1 cellular context compared by ENCODE assay signal in the genomic region with DNA sequence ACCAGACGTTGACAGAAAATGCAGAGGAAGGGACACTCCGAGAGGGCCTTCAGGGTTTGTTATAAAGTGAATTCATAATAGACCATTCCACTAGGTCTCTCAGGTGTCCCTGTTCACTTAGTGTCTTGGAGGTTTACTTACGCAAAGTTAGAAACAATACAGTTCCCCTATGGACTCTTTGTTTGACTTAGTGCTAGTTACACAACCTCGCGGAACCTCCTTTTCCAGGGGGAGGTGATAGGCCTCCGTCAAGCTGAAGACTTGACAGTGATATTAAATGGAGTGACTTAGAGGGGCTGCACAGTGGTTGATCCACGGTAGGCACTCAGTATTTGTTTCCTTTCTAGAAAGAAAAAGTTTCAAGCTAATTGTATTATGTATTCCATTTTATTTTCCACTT.
TF ChIP-seq lines count a peak whose summit lies in the region.

No MANE protein-coding gene starts in this region.

TF ChIP-seq in HepG2, 621 proteins besides CTCF, POLR2A, EP300 and RAD21 (continued from another document and continues in another):
- no peak for TF ChIP-seq NCOA5 (CRISPR knock-in tag; IDR thresholded peaks at IDR 0.05)
- no peak for TF ChIP-seq ZFY (CRISPR knock-in tag; IDR thresholded peaks at IDR 0.05)
- TF ChIP-seq, protein P1, sequence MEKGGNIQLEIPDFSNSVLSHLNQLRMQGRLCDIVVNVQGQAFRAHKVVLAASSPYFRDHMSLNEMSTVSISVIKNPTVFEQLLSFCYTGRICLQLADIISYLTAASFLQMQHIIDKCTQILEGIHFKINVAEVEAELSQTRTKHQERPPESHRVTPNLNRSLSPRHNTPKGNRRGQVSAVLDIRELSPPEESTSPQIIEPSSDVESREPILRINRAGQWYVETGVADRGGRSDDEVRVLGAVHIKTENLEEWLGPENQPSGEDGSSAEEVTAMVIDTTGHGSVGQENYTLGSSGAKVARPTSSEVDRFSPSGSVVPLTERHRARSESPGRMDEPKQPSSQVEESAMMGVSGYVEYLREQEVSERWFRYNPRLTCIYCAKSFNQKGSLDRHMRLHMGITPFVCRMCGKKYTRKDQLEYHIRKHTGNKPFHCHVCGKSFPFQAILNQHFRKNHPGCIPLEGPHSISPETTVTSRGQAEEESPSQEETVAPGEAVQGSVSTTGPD (CRISPR knock-in tag; IDR thresholded peaks at IDR 0.05), result no peak
- TF ChIP-seq PHF5A (CRISPR knock-in tag; IDR thresholded peaks at IDR 0.05; ENCODE audit: low read depth, unreplicated experiment), result no peak
- TF ChIP-seq ZNF737 (CRISPR knock-in tag; IDR thresholded peaks at IDR 0.05; ENCODE audit: borderline replicate concordance), result no peak
- TF ChIP-seq ZNF510 (CRISPR knock-in tag; IDR thresholded peaks at IDR 0.05; ENCODE audit: low read depth), result no peak
- TF ChIP-seq SNRNP70 (IDR thresholded peaks at IDR 0.05; ENCODE audit: low read depth, low read length), result no peak
- no peak for TF ChIP-seq ZNF616 (CRISPR knock-in tag; IDR thresholded peaks at IDR 0.05; ENCODE audit: low read depth)
- TF ChIP-seq NFIB (CRISPR knock-in tag; IDR thresholded peaks at IDR 0.05; ENCODE audit: borderline replicate concordance), result no peak
- TF ChIP-seq ZNF562 (CRISPR knock-in tag; IDR thresholded peaks at IDR 0.05; ENCODE audit: borderline replicate concordance), result no peak
- 0 out of 2 replicates have a peak, but pooled peaks have one; percentile 45 for TF ChIP-seq SOX13 (IDR thresholded peaks at IDR 0.05)
- TF ChIP-seq SOX13 (CRISPR knock-in tag; conservative IDR thresholded peaks at IDR 0.05 in 1 of 2, IDR thresholded peaks at IDR 0.05 in 1 of 2), result peak in 1 of 2 experiments; percentile 86; a peak in 2 of 4 replicates
- no peak for TF ChIP-seq ZBTB38 (CRISPR knock-in tag; IDR thresholded peaks at IDR 0.05)
- TF ChIP-seq ZBTB21 (CRISPR knock-in tag; IDR thresholded peaks at IDR 0.05), result no peak
- no peak for TF ChIP-seq HCFC1 (IDR thresholded peaks at IDR 0.05; ENCODE audit: low read depth, low read length)
- TF ChIP-seq HNRNPK (IDR thresholded peaks at IDR 0.05; ENCODE audit: low read depth, low read length, poor library complexity, severe bottlenecking), result no peak
- TF ChIP-seq ZSCAN25 (CRISPR knock-in tag; IDR thresholded peaks at IDR 0.05), result no peak
- no peak for TF ChIP-seq ZNF550 (CRISPR knock-in tag; IDR thresholded peaks at IDR 0.05; ENCODE audit: borderline replicate concordance)
- TF ChIP-seq RBFOX2 (IDR thresholded peaks at IDR 0.05; ENCODE audit: low read depth, low read length), result no peak
- 0 out of 2 replicates have a peak, but pooled peaks have one; percentile 34 for TF ChIP-seq TGIF2 (CRISPR knock-in tag; IDR thresholded peaks at IDR 0.05)
- TF ChIP-seq, protein P2, sequence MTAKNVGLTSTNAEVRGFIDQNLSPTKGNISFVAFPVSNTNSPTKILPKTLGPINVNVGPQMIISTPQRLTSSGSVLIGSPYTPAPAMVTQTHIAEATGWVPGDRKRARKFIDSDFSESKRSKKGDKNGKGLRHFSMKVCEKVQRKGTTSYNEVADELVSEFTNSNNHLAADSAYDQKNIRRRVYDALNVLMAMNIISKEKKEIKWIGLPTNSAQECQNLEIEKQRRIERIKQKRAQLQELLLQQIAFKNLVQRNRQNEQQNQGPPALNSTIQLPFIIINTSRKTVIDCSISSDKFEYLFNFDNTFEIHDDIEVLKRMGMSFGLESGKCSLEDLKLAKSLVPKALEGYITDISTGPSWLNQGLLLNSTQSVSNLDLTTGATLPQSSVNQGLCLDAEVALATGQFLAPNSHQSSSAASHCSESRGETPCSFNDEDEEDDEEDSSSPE (CRISPR knock-in tag; IDR thresholded peaks at IDR 0.05), result no peak
- 0 out of 2 replicates have a peak, but pooled peaks have one; percentile 28 for TF ChIP-seq HNF4A (CRISPR knock-in tag; IDR thresholded peaks at IDR 0.05)
- no peak for TF ChIP-seq ISL2 (CRISPR knock-in tag; IDR thresholded peaks at IDR 0.05)
- TF ChIP-seq, protein P3, sequence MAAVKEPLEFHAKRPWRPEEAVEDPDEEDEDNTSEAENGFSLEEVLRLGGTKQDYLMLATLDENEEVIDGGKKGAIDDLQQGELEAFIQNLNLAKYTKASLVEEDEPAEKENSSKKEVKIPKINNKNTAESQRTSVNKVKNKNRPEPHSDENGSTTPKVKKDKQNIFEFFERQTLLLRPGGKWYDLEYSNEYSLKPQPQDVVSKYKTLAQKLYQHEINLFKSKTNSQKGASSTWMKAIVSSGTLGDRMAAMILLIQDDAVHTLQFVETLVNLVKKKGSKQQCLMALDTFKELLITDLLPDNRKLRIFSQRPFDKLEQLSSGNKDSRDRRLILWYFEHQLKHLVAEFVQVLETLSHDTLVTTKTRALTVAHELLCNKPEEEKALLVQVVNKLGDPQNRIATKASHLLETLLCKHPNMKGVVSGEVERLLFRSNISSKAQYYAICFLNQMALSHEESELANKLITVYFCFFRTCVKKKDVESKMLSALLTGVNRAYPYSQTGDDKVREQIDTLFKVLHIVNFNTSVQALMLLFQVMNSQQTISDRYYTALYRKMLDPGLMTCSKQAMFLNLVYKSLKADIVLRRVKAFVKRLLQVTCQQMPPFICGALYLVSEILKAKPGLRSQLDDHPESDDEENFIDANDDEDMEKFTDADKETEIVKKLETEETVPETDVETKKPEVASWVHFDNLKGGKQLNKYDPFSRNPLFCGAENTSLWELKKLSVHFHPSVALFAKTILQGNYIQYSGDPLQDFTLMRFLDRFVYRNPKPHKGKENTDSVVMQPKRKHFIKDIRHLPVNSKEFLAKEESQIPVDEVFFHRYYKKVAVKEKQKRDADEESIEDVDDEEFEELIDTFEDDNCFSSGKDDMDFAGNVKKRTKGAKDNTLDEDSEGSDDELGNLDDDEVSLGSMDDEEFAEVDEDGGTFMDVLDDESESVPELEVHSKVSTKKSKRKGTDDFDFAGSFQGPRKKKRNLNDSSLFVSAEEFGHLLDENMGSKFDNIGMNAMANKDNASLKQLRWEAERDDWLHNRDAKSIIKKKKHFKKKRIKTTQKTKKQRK (IDR thresholded peaks at IDR 0.05; ENCODE audit: low read length), result no peak
- no peak for TF ChIP-seq SMARCE1 (IDR thresholded peaks at IDR 0.05; ENCODE audit: borderline replicate concordance)
- no peak for TF ChIP-seq ZNF530 (CRISPR knock-in tag; IDR thresholded peaks at IDR 0.05; ENCODE audit: low read depth)
- TF ChIP-seq, protein P4, sequence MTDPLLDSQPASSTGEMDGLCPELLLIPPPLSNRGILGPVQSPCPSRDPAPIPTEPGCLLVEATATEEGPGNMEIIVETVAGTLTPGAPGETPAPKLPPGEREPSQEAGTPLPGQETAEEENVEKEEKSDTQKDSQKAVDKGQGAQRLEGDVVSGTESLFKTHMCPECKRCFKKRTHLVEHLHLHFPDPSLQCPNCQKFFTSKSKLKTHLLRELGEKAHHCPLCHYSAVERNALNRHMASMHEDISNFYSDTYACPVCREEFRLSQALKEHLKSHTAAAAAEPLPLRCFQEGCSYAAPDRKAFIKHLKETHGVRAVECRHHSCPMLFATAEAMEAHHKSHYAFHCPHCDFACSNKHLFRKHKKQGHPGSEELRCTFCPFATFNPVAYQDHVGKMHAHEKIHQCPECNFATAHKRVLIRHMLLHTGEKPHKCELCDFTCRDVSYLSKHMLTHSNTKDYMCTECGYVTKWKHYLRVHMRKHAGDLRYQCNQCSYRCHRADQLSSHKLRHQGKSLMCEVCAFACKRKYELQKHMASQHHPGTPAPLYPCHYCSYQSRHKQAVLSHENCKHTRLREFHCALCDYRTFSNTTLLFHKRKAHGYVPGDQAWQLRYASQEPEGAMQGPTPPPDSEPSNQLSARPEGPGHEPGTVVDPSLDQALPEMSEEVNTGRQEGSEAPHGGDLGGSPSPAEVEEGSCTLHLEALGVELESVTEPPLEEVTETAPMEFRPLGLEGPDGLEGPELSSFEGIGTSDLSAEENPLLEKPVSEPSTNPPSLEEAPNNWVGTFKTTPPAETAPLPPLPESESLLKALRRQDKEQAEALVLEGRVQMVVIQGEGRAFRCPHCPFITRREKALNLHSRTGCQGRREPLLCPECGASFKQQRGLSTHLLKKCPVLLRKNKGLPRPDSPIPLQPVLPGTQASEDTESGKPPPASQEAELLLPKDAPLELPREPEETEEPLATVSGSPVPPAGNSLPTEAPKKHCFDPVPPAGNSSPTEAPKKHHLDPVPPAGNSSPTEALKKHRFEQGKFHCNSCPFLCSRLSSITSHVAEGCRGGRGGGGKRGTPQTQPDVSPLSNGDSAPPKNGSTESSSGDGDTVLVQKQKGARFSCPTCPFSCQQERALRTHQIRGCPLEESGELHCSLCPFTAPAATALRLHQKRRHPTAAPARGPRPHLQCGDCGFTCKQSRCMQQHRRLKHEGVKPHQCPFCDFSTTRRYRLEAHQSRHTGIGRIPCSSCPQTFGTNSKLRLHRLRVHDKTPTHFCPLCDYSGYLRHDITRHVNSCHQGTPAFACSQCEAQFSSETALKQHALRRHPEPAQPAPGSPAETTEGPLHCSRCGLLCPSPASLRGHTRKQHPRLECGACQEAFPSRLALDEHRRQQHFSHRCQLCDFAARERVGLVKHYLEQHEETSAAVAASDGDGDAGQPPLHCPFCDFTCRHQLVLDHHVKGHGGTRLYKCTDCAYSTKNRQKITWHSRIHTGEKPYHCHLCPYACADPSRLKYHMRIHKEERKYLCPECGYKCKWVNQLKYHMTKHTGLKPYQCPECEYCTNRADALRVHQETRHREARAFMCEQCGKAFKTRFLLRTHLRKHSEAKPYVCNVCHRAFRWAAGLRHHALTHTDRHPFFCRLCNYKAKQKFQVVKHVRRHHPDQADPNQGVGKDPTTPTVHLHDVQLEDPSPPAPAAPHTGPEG (CRISPR knock-in tag; IDR thresholded peaks at IDR 0.05), result no peak
- TF ChIP-seq, protein P5, sequence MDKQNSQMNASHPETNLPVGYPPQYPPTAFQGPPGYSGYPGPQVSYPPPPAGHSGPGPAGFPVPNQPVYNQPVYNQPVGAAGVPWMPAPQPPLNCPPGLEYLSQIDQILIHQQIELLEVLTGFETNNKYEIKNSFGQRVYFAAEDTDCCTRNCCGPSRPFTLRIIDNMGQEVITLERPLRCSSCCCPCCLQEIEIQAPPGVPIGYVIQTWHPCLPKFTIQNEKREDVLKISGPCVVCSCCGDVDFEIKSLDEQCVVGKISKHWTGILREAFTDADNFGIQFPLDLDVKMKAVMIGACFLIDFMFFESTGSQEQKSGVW (CRISPR knock-in tag; IDR thresholded peaks at IDR 0.05; ENCODE audit: borderline replicate concordance), result no peak
- TF ChIP-seq ZNF570 (CRISPR knock-in tag; IDR thresholded peaks at IDR 0.05; ENCODE audit: borderline replicate concordance), result no peak
- no peak for TF ChIP-seq ZNF136 (CRISPR knock-in tag; IDR thresholded peaks at IDR 0.05; ENCODE audit: low read depth)
- TF ChIP-seq, protein P6, sequence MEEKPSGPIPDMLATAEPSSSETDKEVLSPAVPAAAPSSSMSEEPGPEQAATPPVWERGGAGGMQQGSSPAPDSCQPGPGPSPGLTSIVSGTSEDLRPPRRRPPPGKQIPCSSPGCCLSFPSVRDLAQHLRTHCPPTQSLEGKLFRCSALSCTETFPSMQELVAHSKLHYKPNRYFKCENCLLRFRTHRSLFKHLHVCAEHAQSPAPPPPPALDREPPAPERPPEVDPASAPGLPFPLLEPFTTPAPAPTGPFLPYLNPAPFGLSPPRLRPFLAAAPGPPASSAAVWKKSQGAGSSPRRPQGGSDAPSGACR (CRISPR knock-in tag; IDR thresholded peaks at IDR 0.05), result no peak
- TF ChIP-seq ZSCAN30 (CRISPR knock-in tag; IDR thresholded peaks at IDR 0.05), result no peak
- no peak for TF ChIP-seq ZNF891 (CRISPR knock-in tag; IDR thresholded peaks at IDR 0.05)
- TF ChIP-seq, protein P7, sequence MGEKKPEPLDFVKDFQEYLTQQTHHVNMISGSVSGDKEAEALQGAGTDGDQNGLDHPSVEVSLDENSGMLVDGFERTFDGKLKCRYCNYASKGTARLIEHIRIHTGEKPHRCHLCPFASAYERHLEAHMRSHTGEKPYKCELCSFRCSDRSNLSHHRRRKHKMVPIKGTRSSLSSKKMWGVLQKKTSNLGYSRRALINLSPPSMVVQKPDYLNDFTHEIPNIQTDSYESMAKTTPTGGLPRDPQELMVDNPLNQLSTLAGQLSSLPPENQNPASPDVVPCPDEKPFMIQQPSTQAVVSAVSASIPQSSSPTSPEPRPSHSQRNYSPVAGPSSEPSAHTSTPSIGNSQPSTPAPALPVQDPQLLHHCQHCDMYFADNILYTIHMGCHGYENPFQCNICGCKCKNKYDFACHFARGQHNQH (CRISPR knock-in tag; IDR thresholded peaks at IDR 0.05), result no peak
- TF ChIP-seq, protein P8, sequence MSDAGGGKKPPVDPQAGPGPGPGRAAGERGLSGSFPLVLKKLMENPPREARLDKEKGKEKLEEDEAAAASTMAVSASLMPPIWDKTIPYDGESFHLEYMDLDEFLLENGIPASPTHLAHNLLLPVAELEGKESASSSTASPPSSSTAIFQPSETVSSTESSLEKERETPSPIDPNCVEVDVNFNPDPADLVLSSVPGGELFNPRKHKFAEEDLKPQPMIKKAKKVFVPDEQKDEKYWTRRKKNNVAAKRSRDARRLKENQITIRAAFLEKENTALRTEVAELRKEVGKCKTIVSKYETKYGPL (CRISPR knock-in tag; IDR thresholded peaks at IDR 0.05), result peak; percentile 82; the same call in 1 of the 2 replicates
- no peak for TF ChIP-seq CC2D1A (CRISPR knock-in tag; IDR thresholded peaks at IDR 0.05)
- TF ChIP-seq ZNF121 (CRISPR knock-in tag; IDR thresholded peaks at IDR 0.05), result no peak
- TF ChIP-seq, protein P9, sequence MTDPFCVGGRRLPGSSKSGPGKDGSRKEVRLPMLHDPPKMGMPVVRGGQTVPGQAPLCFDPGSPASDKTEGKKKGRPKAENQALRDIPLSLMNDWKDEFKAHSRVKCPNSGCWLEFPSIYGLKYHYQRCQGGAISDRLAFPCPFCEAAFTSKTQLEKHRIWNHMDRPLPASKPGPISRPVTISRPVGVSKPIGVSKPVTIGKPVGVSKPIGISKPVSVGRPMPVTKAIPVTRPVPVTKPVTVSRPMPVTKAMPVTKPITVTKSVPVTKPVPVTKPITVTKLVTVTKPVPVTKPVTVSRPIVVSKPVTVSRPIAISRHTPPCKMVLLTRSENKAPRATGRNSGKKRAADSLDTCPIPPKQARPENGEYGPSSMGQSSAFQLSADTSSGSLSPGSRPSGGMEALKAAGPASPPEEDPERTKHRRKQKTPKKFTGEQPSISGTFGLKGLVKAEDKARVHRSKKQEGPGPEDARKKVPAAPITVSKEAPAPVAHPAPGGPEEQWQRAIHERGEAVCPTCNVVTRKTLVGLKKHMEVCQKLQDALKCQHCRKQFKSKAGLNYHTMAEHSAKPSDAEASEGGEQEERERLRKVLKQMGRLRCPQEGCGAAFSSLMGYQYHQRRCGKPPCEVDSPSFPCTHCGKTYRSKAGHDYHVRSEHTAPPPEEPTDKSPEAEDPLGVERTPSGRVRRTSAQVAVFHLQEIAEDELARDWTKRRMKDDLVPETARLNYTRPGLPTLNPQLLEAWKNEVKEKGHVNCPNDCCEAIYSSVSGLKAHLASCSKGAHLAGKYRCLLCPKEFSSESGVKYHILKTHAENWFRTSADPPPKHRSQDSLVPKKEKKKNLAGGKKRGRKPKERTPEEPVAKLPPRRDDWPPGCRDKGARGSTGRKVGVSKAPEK (CRISPR knock-in tag; IDR thresholded peaks at IDR 0.05; ENCODE audit: borderline replicate concordance), result no peak
- no peak for TF ChIP-seq TOPORS (CRISPR knock-in tag; IDR thresholded peaks at IDR 0.05)
